Comparison of ENCODE assay signal across 13 cellular contexts in the genomic region with DNA sequence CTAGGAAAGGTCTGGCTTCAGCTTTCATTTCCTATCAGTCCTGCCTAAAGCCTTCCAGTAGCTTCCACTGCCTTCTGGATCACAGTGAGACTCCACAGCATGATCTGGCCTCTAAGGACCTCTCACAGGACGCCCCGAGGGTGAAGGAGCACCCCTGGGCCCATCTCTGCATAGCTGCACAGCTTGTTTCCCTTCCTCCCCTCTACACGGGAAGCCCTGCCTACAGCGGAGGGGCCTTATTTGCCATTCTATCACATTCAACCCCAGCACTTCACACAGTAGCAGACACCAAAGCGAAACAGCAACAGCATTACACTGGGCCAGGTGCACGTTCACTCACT.
DNase-seq lines count a peak whose midpoint lies in the region; ATAC-seq and TF ChIP-seq lines count a peak whose summit lies in the region.
"Had no signal": no experiment of that assay in that cellular context is flagged by ENCODE, and none has a peak within 500 bp of the region (broad histone marks: within the 10 kb centered on the region; RNA-seq: fewer than 3 reads in every experiment).

No MANE protein-coding gene starts in this region.

- POLR2A ChIA-PET in A673 (lab: Charles Lee; ENCODE audit: low non-redundant PET) (no interaction called here), activated B cell treated with CpG ODN at 0.5 μM for 24 hours (lab: Charles Lee) (no interaction called here)

- H2AFZ ChIP-seq in mesenchymal stem cell (ENCODE audit: low read depth, low read length) = no peak overlapping the region
- H2AFZ ChIP-seq: GM23248 had no signal

- H3K27me3 ChIP-seq in A673 (replicated peaks; ENCODE audit: insufficient read depth, low read depth, low read length, poor library complexity) (no peaks in the 10 kb centered on the region), mesenchymal stem cell (ENCODE audit: control insufficient read depth in 1 of 2, insufficient read depth in 1 of 2, low read length in 2 of 2) (no peaks in the 10 kb centered on the region)
- H3K27me3 ChIP-seq: gastrocnemius medialis, neutrophil had no signal

- H4K91ac ChIP-seq in mesenchymal stem cell (ENCODE audit: low read length) = no peak overlapping the region

- peak overlapping the region in 1 of 2 experiments; percentile 76 for H3K14ac ChIP-seq in mesenchymal stem cell (ENCODE audit: low read length in 2 of 2)

- H3K4me2 ChIP-seq in mesenchymal stem cell (ENCODE audit: low read length, poor library complexity, severe bottlenecking) = no peak overlapping the region

- H3K9ac ChIP-seq in mesenchymal stem cell (ENCODE audit: low read length) = no peak overlapping the region
- H3K9ac ChIP-seq: GM23248 had no signal

- H3K27ac ChIP-seq in A673 (ENCODE audit: low read depth, low read length, poor library complexity, severe bottlenecking) (peak overlapping the region; percentile 84), mesenchymal stem cell (ENCODE audit: low read length, poor library complexity, severe bottlenecking) (no peak overlapping the region)
- H3K27ac ChIP-seq: GM23248, neutrophil had no signal

- no peaks in the 10 kb centered on the region for H3K9me3 ChIP-seq in A673 (ENCODE audit: low read depth, low read length, poor library complexity, severe bottlenecking)
- no peaks in the 10 kb centered on the region for H3K9me3 ChIP-seq in mesenchymal stem cell (ENCODE audit: control insufficient read depth, low read length)
- H3K9me3 ChIP-seq: gastrocnemius medialis, neutrophil had no signal

- no peak overlapping the region for H3K27ac Mint-ChIP-seq in activated B cell treated with CpG ODN at 0.5 μM for 24 hours

- 97% methylated on average over 6 of the region's 6 CpGs for WGBS in mesenchymal stem cell

- DNase-seq in A673 (ENCODE audit: low spot score) (no peak), GM10266 (ENCODE audit: extremely low spot score) (peak; percentile 62), activated B cell treated with CpG ODN at 0.5 μM for 24 hours (no peak), mesenchymal stem cell (no peak), retina (no peak), KG1 (lab: John Stamatoyannopoulos, UW) (no peak), AML-193 (lab: John Stamatoyannopoulos, UW) (no peak), GOT3 (lab: John Stamatoyannopoulos, UW) (no peak)
- DNase-seq: effector CD4-positive, alpha-beta T cell; gastrocnemius medialis; NCI-H1930 had no signal

- CTCF ChIA-PET in A673 (lab: Charles Lee) = interaction anchor here (0.7 kb wide), 1 partner anchor 200 kb away, joined by 3 read pairs; no protein-coding TSS in a partner anchor
- CTCF ChIA-PET in activated B cell treated with CpG ODN at 0.5 μM for 24 hours (lab: Charles Lee) = interaction anchor here (0.8 kb wide), 1 partner anchor 45 kb away, joined by 3 read pairs; no protein-coding TSS in a partner anchor

- H3K79me1 ChIP-seq in mesenchymal stem cell (replicated peaks; ENCODE audit: low read length, poor library complexity, severe bottlenecking) = peaks cover 17% of the 10 kb centered on the region

- H3K4me1 Mint-ChIP-seq in activated B cell treated with CpG ODN at 0.5 μM for 24 hours = peaks cover 66% of the 10 kb centered on the region

- no peak overlapping the region for H2BK5ac ChIP-seq in mesenchymal stem cell (ENCODE audit: low read depth, low read length, poor library complexity, severe bottlenecking)

- H3K9me3 Mint-ChIP-seq in activated B cell treated with CpG ODN at 0.5 μM for 24 hours = no peaks in the 10 kb centered on the region

- TF ChIP-seq CTCF in A673 (conservative IDR thresholded peaks at IDR 0.05; ENCODE audit: low read depth, low read length) (no peak), GM10266 (IDR thresholded peaks at IDR 0.05; ENCODE audit: control insufficient read depth, insufficient read depth, low read depth, missing control alignments) (no peak), activated B cell treated with CpG ODN at 0.5 μM for 24 hours (IDR thresholded peaks at IDR 0.05) (no peak)

- H2BK15ac ChIP-seq in mesenchymal stem cell (ENCODE audit: low read depth, poor library complexity, severe bottlenecking) = no peak overlapping the region

- BruUV-seq in A673 (replicated peaks; lab: Mats Ljungman, UMichigan) = no TSS peak

- no peaks in the 10 kb centered on the region for H3K36me3 ChIP-seq in A673 (ENCODE audit: insufficient read depth, low read length, poor library complexity, severe bottlenecking)
- no peaks in the 10 kb centered on the region for H3K36me3 ChIP-seq in mesenchymal stem cell (ENCODE audit: control insufficient read depth in 1 of 2, insufficient read depth in 2 of 2, low read depth in 1 of 2, low read length in 2 of 2)
- H3K36me3 ChIP-seq: gastrocnemius medialis, neutrophil had no signal

- H3K4me3 ChIP-seq in A673 (ENCODE audit: low read depth, low read length, poor library complexity, severe bottlenecking) (no peak overlapping the region), mesenchymal stem cell (ENCODE audit: insufficient read depth in 1 of 2, low read depth in 1 of 2, low read length in 2 of 2) (no peak overlapping the region)
- H3K4me3 ChIP-seq: GM23248 had no signal

- no peak overlapping the region for H4K8ac ChIP-seq in mesenchymal stem cell (ENCODE audit: low read length)

- H2BK120ac ChIP-seq in mesenchymal stem cell (ENCODE audit: low read depth, low read length) = no peak overlapping the region

- intact Hi-C loops in A673 (cut with micrococcal nuclease; ENCODE audit: unreplicated experiment) (no loop called here), activated B cell treated with CpG ODN at 0.5 μM for 24 hours (cut with micrococcal nuclease) (loop anchor here (5.0 kb wide), 1 partner anchor 160 kb away; a partner anchor contains a TSS)

- H2BK12ac ChIP-seq in mesenchymal stem cell (ENCODE audit: low read length in 2 of 2) = no peak overlapping the region

- H3K23ac ChIP-seq in mesenchymal stem cell (ENCODE audit: low read length in 2 of 2) = no peak overlapping the region

- ATAC-seq in activated B cell treated with CpG ODN at 0.5 μM for 24 hours (ENCODE audit: low read depth) = no peak
- ATAC-seq: gastrocnemius medialis had no signal

- H3K4me1 ChIP-seq in A673 (ENCODE audit: insufficient read depth, low read length, poor library complexity, severe bottlenecking) (peaks cover 23% of the 10 kb centered on the region), mesenchymal stem cell (ENCODE audit: control insufficient read depth, insufficient read depth, low read depth, low read length) (peaks cover 49% of the 10 kb centered on the region)

- peak overlapping the region; percentile 8 for H3K4me3 Mint-ChIP-seq in activated B cell treated with CpG ODN at 0.5 μM for 24 hours

- H2AK5ac ChIP-seq in mesenchymal stem cell (ENCODE audit: low read length, severe bottlenecking) = peak overlapping the region; percentile 73

- H3K36me3 Mint-ChIP-seq in activated B cell treated with CpG ODN at 0.5 μM for 24 hours (ENCODE audit: low read depth) = no peaks in the 10 kb centered on the region

- no peaks in the 10 kb centered on the region for H3K27me3 Mint-ChIP-seq in activated B cell treated with CpG ODN at 0.5 μM for 24 hours

- H3K18ac ChIP-seq in mesenchymal stem cell (ENCODE audit: low read depth in 1 of 2, low read length in 2 of 2) = peak overlapping the region in 1 of 2 experiments; percentile 1

- no peak overlapping the region for H3K4ac ChIP-seq in mesenchymal stem cell (ENCODE audit: low read depth in 1 of 2, low read length in 2 of 2)
